ENCODE assay signal across 12 cellular contexts in genomic region chr16:19753815-19754643, GRCh38. TPM values are rescaled to one million over a fixed set of nuclear protein-coding genes. Genes with fewer than 3 reads are reported as not detected.
DNase-seq lines count a peak whose midpoint lies in the region; ATAC-seq and TF ChIP-seq lines count a peak whose summit lies in the region.
"Had no signal": no experiment of that assay in that cellular context is flagged by ENCODE, and none has a peak within 500 bp of the region (broad histone marks: within the 10 kb centered on the region; RNA-seq: fewer than 3 reads in every experiment).

No MANE protein-coding gene starts in this region.

- no peak overlapping the region for H3K56ac ChIP-seq in mesendoderm (ENCODE audit: low read length)

- H4K8ac ChIP-seq in mesendoderm (ENCODE audit: low read depth, low read length) = no peak overlapping the region

- TF ChIP-seq CTCF in epithelial cell of esophagus (IDR thresholded peaks at IDR 0.05; ENCODE audit: insufficient read depth, low read depth, low read length, missing control alignments) = no peak
- TF ChIP-seq CTCF in osteocyte (IDR thresholded peaks at IDR 0.05) = no peak

- ATAC-seq in Right ventricle myocardium inferior (peak; percentile 10), HG02623 (IDR thresholded peaks at IDR 0.05; ENCODE audit: unreplicated experiment) (no peak)
- ATAC-seq: esophagus mucosa had no signal

- no peak overlapping the region for H2BK5ac ChIP-seq in mesendoderm (ENCODE audit: low read length)

- DNase-seq in Right ventricle myocardium inferior (ENCODE audit: missing footprints) = no peak
- no peak for DNase-seq in cardiac septum (ENCODE audit: low spot score)
- DNase-seq in epithelial cell of esophagus (ENCODE audit: low read depth) = peak; percentile 47
- DNase-seq in mesendoderm = peak; percentile 24
- no peak for DNase-seq in HuH-7 (ENCODE audit: low spot score)
- DNase-seq in MG63 = no peak
- DNase-seq in osteocyte (ENCODE audit: extremely low spot score, unreplicated experiment) = no peak
- DNase-seq: amniotic stem cell, DND-41, NCI-H345 had no signal

- H3K36me3 ChIP-seq in mesendoderm (ENCODE audit: control insufficient read depth, insufficient read depth, low read length) (no peaks in the 10 kb centered on the region), MG63 (no peaks in the 10 kb centered on the region)

- no peak overlapping the region for H4K5ac ChIP-seq in mesendoderm (ENCODE audit: low read length)

- intact Hi-C loops in Right ventricle myocardium inferior (cut with DNase I) (no loop called here), cardiac septum (cut with DNase I) (loop anchor here (5.0 kb wide), 1 partner anchor 48 kb away; no protein-coding TSS in a partner anchor)

- no peaks in the 10 kb centered on the region for H3K9me3 Mint-ChIP-seq in osteocyte (ENCODE audit: unreplicated experiment)

- WGBS in mesendoderm (ENCODE audit: extremely low coverage, insufficient coverage, low lambda C conversion rate) = no CpG with 5 or more reads among the region's 12 CpGs

- H3K18ac ChIP-seq in mesendoderm (ENCODE audit: low read length) = no peak overlapping the region

- no peaks in the 10 kb centered on the region for H3K4me1 ChIP-seq in mesendoderm (ENCODE audit: control insufficient read depth, low read depth, low read length)

- H2BK120ac ChIP-seq in mesendoderm (ENCODE audit: low read depth, low read length) = no peak overlapping the region

- H3K4me3 ChIP-seq in epithelial cell of esophagus (ENCODE audit: low read length) (no peak overlapping the region), mesendoderm (ENCODE audit: low read length) (no peak overlapping the region), MG63 (no peak overlapping the region)

- H3K27ac ChIP-seq in mesendoderm (ENCODE audit: low read depth, low read length) = no peak overlapping the region

- H3K4ac ChIP-seq in mesendoderm (ENCODE audit: low read depth, low read length) = no peak overlapping the region

- no peaks in the 10 kb centered on the region for H3K9me3 ChIP-seq in MG63

- H2BK15ac ChIP-seq in mesendoderm (replicated peaks; ENCODE audit: low read depth) = no peak overlapping the region

- H3K36me3 Mint-ChIP-seq in osteocyte (ENCODE audit: unreplicated experiment) = no peaks in the 10 kb centered on the region

- H3K4me1 Mint-ChIP-seq in osteocyte (ENCODE audit: unreplicated experiment) = peaks cover 6% of the 10 kb centered on the region

- no peaks in the 10 kb centered on the region for H3K27me3 ChIP-seq in mesendoderm (ENCODE audit: insufficient read depth, low read length, poor library complexity)
- no peaks in the 10 kb centered on the region for H3K27me3 ChIP-seq in MG63

- H3K23ac ChIP-seq in mesendoderm (ENCODE audit: low read length) = no peak overlapping the region

- no peak overlapping the region for H3K4me2 ChIP-seq in mesendoderm (ENCODE audit: low read length)

- no peak overlapping the region for H3K27ac Mint-ChIP-seq in osteocyte (ENCODE audit: unreplicated experiment)

- H3K27me3 Mint-ChIP-seq in osteocyte (ENCODE audit: unreplicated experiment) = no peaks in the 10 kb centered on the region

- no peak overlapping the region for H2AK5ac ChIP-seq in mesendoderm (ENCODE audit: low read length)

- H3K9ac ChIP-seq in mesendoderm (ENCODE audit: low read length) = no peak overlapping the region

- no peaks in the 10 kb centered on the region for H3K79me2 ChIP-seq in mesendoderm (ENCODE audit: control insufficient read depth, insufficient read depth, low read length)

- no peaks in the 10 kb centered on the region for H3K79me1 ChIP-seq in mesendoderm (ENCODE audit: low read length)

- H3K4me3 Mint-ChIP-seq in osteocyte (ENCODE audit: unreplicated experiment) = no peak overlapping the region

RNA-seq across cellular contexts. Expression of gene IQCK, which starts 36.0 kb away (rescaled TPM):
- total RNA-seq in Right ventricle myocardium inferior (5.2 TPM), cardiac septum (7.3 TPM), osteocyte (5.3 and 5.8 TPM in 2 replicates)
- 4.0 TPM for polyA plus RNA-seq in mesendoderm (2013, experiment 1 of 2)
- 4.0 TPM for polyA plus RNA-seq in mesendoderm (2013, experiment 2 of 2)
- 7.1 and 11.6 TPM in 2 replicates for total RNA-seq in MG63 (2014; rRNA removed; shearing (Covaris generic); ENCODE audit: low replicate concordance)

RNA-seq across cellular contexts. Expression of gene KNOP1, which starts 36.0 kb away (rescaled TPM):
- total RNA-seq in Right ventricle myocardium inferior (8.4 TPM), cardiac septum (6.8 TPM), osteocyte (24.0 and 24.2 TPM in 2 replicates)
- polyA plus RNA-seq in mesendoderm (2013, experiment 1 of 2) = 140 TPM
- polyA plus RNA-seq in mesendoderm (2013, experiment 2 of 2) = 147 TPM
- 15.1 and 15.2 TPM in 2 replicates for total RNA-seq in MG63 (2014; rRNA removed; shearing (Covaris generic); ENCODE audit: low replicate concordance)

Comparison
In these comparisons a context has a peak if more than half of its experiments do, and no peak if none do; other contexts are left out.
1. DNase-seq: peak in epithelial cell of esophagus (single experiment) and mesendoderm (single experiment); none in Right ventricle myocardium inferior (single experiment), cardiac septum (single experiment), HuH-7 (single experiment), MG63 (single experiment) and osteocyte (single experiment).